ENCODE assay signal across 7 cellular contexts in the genomic region with DNA sequence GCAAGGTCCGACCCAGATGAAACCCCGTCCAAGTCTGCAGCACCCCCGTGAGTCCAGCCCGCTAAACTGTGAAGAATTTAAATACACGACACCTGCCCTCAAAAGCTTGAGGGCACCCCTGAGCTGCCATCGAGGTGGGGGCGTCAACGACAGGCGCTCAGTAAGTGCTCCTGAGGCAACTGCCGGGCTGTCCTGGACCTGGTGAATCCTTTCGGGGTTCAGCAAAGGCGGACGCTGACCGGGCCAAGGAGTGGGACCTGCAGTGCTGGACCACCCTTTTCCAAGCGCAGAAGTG. TPM values are rescaled to one million over a fixed set of nuclear protein-coding genes. Genes with fewer than 3 reads are reported as not detected.
DNase-seq lines count a peak whose midpoint lies in the region; ATAC-seq and TF ChIP-seq lines count a peak whose summit lies in the region.

No MANE protein-coding gene starts in this region.

- H3K27ac Mint-ChIP-seq in naive B cell, result peak overlapping the region; percentile 92 to 96 (median 96)

- peak; percentile 2 for ATAC-seq in GM21423 (IDR thresholded peaks at IDR 0.05; ENCODE audit: unreplicated experiment)
- ATAC-seq in naive B cell (ENCODE audit: low read depth in 2 of 2), result peak; percentile 18 to 25

- H3K27me3 Mint-ChIP-seq in naive B cell, result peaks cover 3 to 14% (median 12%) of the 10 kb centered on the region in 3 donors

- no peaks in the 10 kb centered on the region for H3K9me3 Mint-ChIP-seq in naive B cell

- peak overlapping the region in 1 of 2 donors; percentile 98 for H3K27ac ChIP-seq in coronary artery

- DNase-seq in M059J (ENCODE audit: low read depth) (peak; percentile 24), coronary artery (ENCODE audit: low spot score) (no peak), naive B cell (no peak), C1 segment of cervical spinal cord (lab: John Stamatoyannopoulos, UW) (no peak), GDM1 (lab: John Stamatoyannopoulos, UW) (no peak), amniotic stem cell (lab: John Stamatoyannopoulos, UW) (no peak)

- H3K36me3 Mint-ChIP-seq in naive B cell, result peaks cover 0 to 10% of the 10 kb centered on the region in 2 donors

- peak overlapping the region; percentile 87 to 94 (median 92) for H3K4me3 Mint-ChIP-seq in naive B cell

- peaks cover 19 to 38% (median 26%) of the 10 kb centered on the region in 3 donors for H3K4me1 Mint-ChIP-seq in naive B cell

- peak overlapping the region; percentile 97 for H3K4me3 ChIP-seq in coronary artery

- no peak for TF ChIP-seq CTCF in coronary artery (IDR thresholded peaks at IDR 0.05)

RNA-seq across cellular contexts. Expression of a gene that starts 0.5 kb away (rescaled TPM):
- 11.6 and 18.8 TPM in 2 replicates for total RNA-seq in M059J (2014; rRNA removed; shearing (Covaris generic))
- 10 to 100 TPM; 16.4 to 35.2 (median 20.7) TPM for polyA plus RNA-seq in naive B cell (ENCODE audit: low read depth in 6 of 6)
